In the genomic region with DNA sequence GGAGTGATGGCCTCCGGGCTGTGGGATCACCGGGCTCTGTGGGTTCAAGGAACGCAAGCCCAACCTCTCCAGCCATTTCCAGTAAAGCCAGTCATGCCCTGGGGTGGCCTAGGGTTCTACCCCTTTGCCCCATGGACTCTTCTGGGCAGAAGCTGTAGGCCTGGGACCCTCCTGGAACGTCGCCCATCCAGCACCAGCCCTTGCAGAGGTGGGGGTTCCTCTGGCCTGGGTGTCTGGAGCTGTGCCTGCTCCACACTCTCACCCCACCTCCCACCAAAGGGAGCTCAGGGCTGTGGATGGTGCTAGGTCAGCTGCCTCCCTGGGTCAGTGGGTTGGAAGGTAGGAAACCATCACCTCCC, we compare ENCODE assay signal across 1 cellular context.
TF ChIP-seq lines count a peak whose summit lies in the region.

No MANE protein-coding gene starts in this region.

TF ChIP-seq in HepG2, 621 proteins besides CTCF, POLR2A, EP300 and RAD21:
- no peak for TF ChIP-seq ZNF766 (CRISPR knock-in tag; IDR thresholded peaks at IDR 0.05; ENCODE audit: borderline replicate concordance)
- TF ChIP-seq CBFB (CRISPR knock-in tag; IDR thresholded peaks at IDR 0.05), result no peak
- TF ChIP-seq CCDC6 (CRISPR knock-in tag; IDR thresholded peaks at IDR 0.05), result no peak
TF ChIP-seq in HepG2: peak in this region for 0.
